In genomic region chr21:39976805-39977204, GRCh38 we compare ENCODE assay signal across 27 cellular contexts.
"Had no signal": no experiment of that assay in that cellular context is flagged by ENCODE, and none has a peak within 500 bp of the region (broad histone marks: within the 10 kb centered on the region; RNA-seq: fewer than 3 reads in every experiment).

No MANE protein-coding gene starts in this region.

- H3K4me3 ChIP-seq: colonic mucosa, esophagus squamous epithelium, left lung, neural progenitor cell, ovary, psoas muscle, right lobe of liver, transverse colon, upper lobe of right lung, vagina had no signal

- H3K36me3 Mint-ChIP-seq: neural progenitor cell; stimulated activated naive B cell treated with anti-CD40 and anti-IgM and Interleukin-4, amounts not matched to agents 10 μg/mL and 1 μg/mL and 100 μg/mL, for 72 hours had no signal

- H3K27me3 ChIP-seq: colonic mucosa, left lung, ovary, right lobe of liver, upper lobe of right lung, vagina had no signal

- H3K9me3 Mint-ChIP-seq: nephron; stimulated activated naive CD8-positive, alpha-beta T cell treated with anti-CD3 and anti-CD28 coated beads, Interleukin-15, Interleukin-2, amounts not matched to agents 100 ng/mL and 50 ng/mL, for 24 hours had no signal

- H3K36me3 ChIP-seq: colonic mucosa, esophagus squamous epithelium, left lung, neural progenitor cell, ovary, right lobe of liver, transverse colon, upper lobe of right lung, vagina had no signal

- DNase-seq: colonic mucosa; dermis blood vessel endothelial cell; effector memory CD4-positive, alpha-beta T cell; erythroblast; esophagus squamous epithelium; foreskin melanocyte; glutamatergic neuron; kidney; left lung; mesenchymal stem cell; midbrain; naive thymus-derived CD4-positive, alpha-beta T cell; ovary; posterior cingulate gyrus; psoas muscle; retina; right lobe of liver; small intestine; stimulated activated CD4-positive, alpha-beta T cell treated with anti-CD3 and anti-CD28 coated beads, Interleukin-15, amount 100 ng/mL, for 24 hours; stimulated activated CD4-positive, alpha-beta T cell treated with anti-CD3 and anti-CD28 coated beads, Interleukin-2, amount 100 ng/mL, for 48 hours; stimulated activated naive B cell treated with anti-CD40 and anti-IgM and Interleukin-4, amounts not matched to agents 10 μg/mL and 1 μg/mL and 100 μg/mL, for 72 hours; transverse colon; upper lobe of right lung had no signal

- H3K4me1 Mint-ChIP-seq: naive thymus-derived CD4-positive, alpha-beta T cell; nephron; neural progenitor cell; stimulated activated naive B cell treated with anti-CD40 and anti-IgM and Interleukin-4, amounts not matched to agents 10 μg/mL and 1 μg/mL and 100 μg/mL, for 72 hours had no signal

- H3K27ac Mint-ChIP-seq: naive thymus-derived CD4-positive, alpha-beta T cell; neural progenitor cell; stimulated activated naive B cell treated with anti-CD40 and anti-IgM and Interleukin-4, amounts not matched to agents 10 μg/mL and 1 μg/mL and 100 μg/mL, for 72 hours; stimulated activated naive CD8-positive, alpha-beta T cell treated with anti-CD3 and anti-CD28 coated beads, Interleukin-15, Interleukin-2, amounts not matched to agents 100 ng/mL and 50 ng/mL, for 24 hours had no signal

- ATAC-seq: left lung; naive thymus-derived CD4-positive, alpha-beta T cell; psoas muscle; right lobe of liver; stimulated activated naive B cell treated with anti-CD40 and anti-IgM and Interleukin-4, amounts not matched to agents 10 μg/mL and 1 μg/mL and 100 μg/mL, for 72 hours; upper lobe of right lung had no signal

- H3K4me3 Mint-ChIP-seq: naive thymus-derived CD4-positive, alpha-beta T cell; neural progenitor cell; stimulated activated naive B cell treated with anti-CD40 and anti-IgM and Interleukin-4, amounts not matched to agents 10 μg/mL and 1 μg/mL and 100 μg/mL, for 72 hours; stimulated activated naive CD8-positive, alpha-beta T cell treated with anti-CD3 and anti-CD28 coated beads, Interleukin-15, Interleukin-2, amounts not matched to agents 100 ng/mL and 50 ng/mL, for 24 hours had no signal
